8 cellular contexts compared by ENCODE assay signal in genomic region chr1:23825076-23825761, GRCh38. TPM values are rescaled to one million over a fixed set of nuclear protein-coding genes. Genes with fewer than 3 reads are reported as not detected.
DNase-seq lines count a peak whose midpoint lies in the region; ATAC-seq and TF ChIP-seq lines count a peak whose summit lies in the region.

Gene HMGCL, minus strand, starts transcription at chr1:23825429. Its CDS starts 14 bp downstream, at chr1:23825415.

- POLR2A ChIA-PET in AG04449 (lab: Yijun Ruan, JAX), result interaction anchor here (0.6 to 1.7 kb wide), 8 partner anchors 9 to 191 kb away, joined by 3 to 10 read pairs (median 4); partner anchors contain the start of gene GALE

- peak within 1 kb of the TSS; percentile 95 to 100 for H3K9ac ChIP-seq in colonic mucosa (ENCODE audit: low read depth in 2 of 2, low read length in 2 of 2)

- no peaks in the 10 kb centered on the region for H3K36me3 ChIP-seq in colonic mucosa

- peak within 1 kb of the TSS; percentile 97 for H3K4me3 ChIP-seq in AG04449 (ENCODE audit: low read depth, low read length)
- peak within 1 kb of the TSS; percentile 95 for H3K4me3 ChIP-seq in colonic mucosa

- DNase-seq in AG04449 (ENCODE audit: low read depth, low spot score) (peak; percentile 26), NCI-H526 (lab: John Stamatoyannopoulos, UW) (peak; percentile 82 to 95), colonic mucosa (peak; percentile 94)
- peak; percentile 92 for DNase-seq in activated CD4-positive, alpha-beta T cell treated with anti-CD3 and anti-CD28 coated beads for 48 hours
- peak; percentile 66 to 88 (median 80) for DNase-seq in stimulated activated CD4-positive, alpha-beta T cell treated with anti-CD3 and anti-CD28 coated beads, Interleukin-1b, Interleukin-23, amount 100 ng/mL, for 24 hours (ENCODE audit: low read depth in 4 of 4, low spot score in 1 of 4)

- H3K27ac ChIP-seq in colonic mucosa (peak within 1 kb of the TSS; percentile 91), layer of hippocampus (ENCODE audit: low read depth, low read length) (peak within 1 kb of the TSS; percentile 97)

- no peaks in the 10 kb centered on the region for H3K9me3 ChIP-seq in colonic mucosa

- intact Hi-C loops in colonic mucosa (cut with DNase I), result no loop called here

- ATAC-seq in GM18873 (IDR thresholded peaks at IDR 0.05; ENCODE audit: low FRiP score, unreplicated experiment) (peak; percentile 45), HG03354 (IDR thresholded peaks at IDR 0.05; ENCODE audit: poor library complexity, severe bottlenecking, unreplicated experiment) (peak; percentile 88)

- CTCF ChIA-PET in AG04449 (lab: Yijun Ruan, JAX), result interaction anchor here (1.3 to 12.2 kb wide), 4 partner anchors 17 to 51 kb away, joined by 3 to 134 read pairs (median 6); no protein-coding TSS in a partner anchor

- no peaks in the 10 kb centered on the region for H3K27me3 ChIP-seq in colonic mucosa
- H3K27me3 ChIP-seq in layer of hippocampus (ENCODE audit: control insufficient read depth, insufficient read depth, low read length), result no peaks in the 10 kb centered on the region

- TF ChIP-seq CTCF in AG04449 (IDR thresholded peaks at IDR 0.05; ENCODE audit: insufficient read depth, low read length, missing control alignments) (no peak), colonic mucosa (IDR thresholded peaks at IDR 0.05) (no peak)

- no peaks in the 10 kb centered on the region for H3K4me1 ChIP-seq in colonic mucosa

RNA-seq across cellular contexts. Expression of gene HMGCL, which starts in this region (rescaled TPM):
- total RNA-seq in colonic mucosa, result 100 to 1,000 TPM in 1 of 2 donors, 10 to 100 TPM in 1; 66.2 to 110 TPM

Comparison
In these comparisons a context has a peak if more than half of its experiments do, and no peak if none do; other contexts are left out.
1. Peak in every context shown above with its lines: DNase-seq, ATAC-seq, H3K4me3 ChIP-seq and H3K27ac ChIP-seq.
2. DNase-seq: peak in every context shown above with its lines; median percentile 94 in colonic mucosa; 92 in activated CD4-positive, alpha-beta T cell treated with anti-CD3 and anti-CD28 coated beads for 48 hours; 88 in NCI-H526; 80 in stimulated activated CD4-positive, alpha-beta T cell treated with anti-CD3 and anti-CD28 coated beads, Interleukin-1b, Interleukin-23, amount 100 ng/mL, for 24 hours; 26 in AG04449.